1 cellular context compared by ENCODE assay signal in the genomic region with DNA sequence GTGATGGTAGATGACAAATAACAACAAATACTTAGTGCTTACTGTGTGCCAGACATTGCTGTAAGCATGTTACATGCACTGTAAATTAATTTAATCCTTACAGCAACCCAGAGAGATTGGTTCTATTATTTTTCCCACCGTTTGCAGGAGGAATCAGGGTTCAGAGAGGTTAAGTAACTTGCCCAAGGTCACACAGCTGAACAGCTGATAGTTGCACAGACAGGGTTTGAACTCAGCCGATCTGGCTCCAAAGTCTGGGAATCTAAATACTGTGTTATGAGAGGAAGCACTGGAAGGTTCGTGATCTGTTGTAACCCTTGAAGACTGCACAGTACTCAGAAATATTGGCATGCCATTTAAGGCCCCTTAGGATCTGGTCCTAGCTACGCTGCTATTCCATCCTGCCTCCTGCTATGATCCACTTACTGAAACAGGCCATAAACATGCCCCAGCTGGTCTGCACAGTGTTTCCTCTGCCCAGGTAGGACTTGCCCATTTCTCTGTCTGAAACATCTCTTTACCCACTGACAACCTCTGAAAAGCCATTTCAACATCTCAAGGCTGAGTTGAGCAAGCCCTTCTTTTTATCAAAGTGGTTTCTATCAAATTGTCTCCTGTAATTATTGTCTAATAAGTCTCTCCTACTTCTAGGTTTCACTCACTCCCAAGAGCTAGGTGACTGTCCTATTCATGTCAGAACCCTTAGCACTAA.
A peak's percentile ranks its signal among the peaks of the same experiment; 100 is the strongest.
TF ChIP-seq lines count a peak whose summit lies in the region.

No MANE protein-coding gene starts in this region.

TF ChIP-seq in HepG2, 621 proteins besides CTCF, POLR2A, EP300 and RAD21 (continued from another document):
- TF ChIP-seq SOX6 (IDR thresholded peaks at IDR 0.05) = no peak
- TF ChIP-seq SOX6 (CRISPR knock-in tag; IDR thresholded peaks at IDR 0.05) = 0 out of 2 replicates have a peak, but pooled peaks have one; percentile 22
- peak; percentile 72; the same call in 1 of the 2 replicates for TF ChIP-seq KDM1A (CRISPR knock-in tag; IDR thresholded peaks at IDR 0.05)
- TF ChIP-seq ZNF143 (CRISPR knock-in tag; IDR thresholded peaks at IDR 0.05) = no peak
- TF ChIP-seq, protein P1, sequence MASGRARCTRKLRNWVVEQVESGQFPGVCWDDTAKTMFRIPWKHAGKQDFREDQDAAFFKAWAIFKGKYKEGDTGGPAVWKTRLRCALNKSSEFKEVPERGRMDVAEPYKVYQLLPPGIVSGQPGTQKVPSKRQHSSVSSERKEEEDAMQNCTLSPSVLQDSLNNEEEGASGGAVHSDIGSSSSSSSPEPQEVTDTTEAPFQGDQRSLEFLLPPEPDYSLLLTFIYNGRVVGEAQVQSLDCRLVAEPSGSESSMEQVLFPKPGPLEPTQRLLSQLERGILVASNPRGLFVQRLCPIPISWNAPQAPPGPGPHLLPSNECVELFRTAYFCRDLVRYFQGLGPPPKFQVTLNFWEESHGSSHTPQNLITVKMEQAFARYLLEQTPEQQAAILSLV (CRISPR knock-in tag; IDR thresholded peaks at IDR 0.05; ENCODE audit: borderline replicate concordance) = no peak
- TF ChIP-seq ZBTB4 (CRISPR knock-in tag; IDR thresholded peaks at IDR 0.05; ENCODE audit: borderline replicate concordance) = no peak
- TF ChIP-seq RCOR2 (CRISPR knock-in tag; IDR thresholded peaks at IDR 0.05) = peak; percentile 73; the same call in 1 of the 2 replicates
- TF ChIP-seq, protein P2, sequence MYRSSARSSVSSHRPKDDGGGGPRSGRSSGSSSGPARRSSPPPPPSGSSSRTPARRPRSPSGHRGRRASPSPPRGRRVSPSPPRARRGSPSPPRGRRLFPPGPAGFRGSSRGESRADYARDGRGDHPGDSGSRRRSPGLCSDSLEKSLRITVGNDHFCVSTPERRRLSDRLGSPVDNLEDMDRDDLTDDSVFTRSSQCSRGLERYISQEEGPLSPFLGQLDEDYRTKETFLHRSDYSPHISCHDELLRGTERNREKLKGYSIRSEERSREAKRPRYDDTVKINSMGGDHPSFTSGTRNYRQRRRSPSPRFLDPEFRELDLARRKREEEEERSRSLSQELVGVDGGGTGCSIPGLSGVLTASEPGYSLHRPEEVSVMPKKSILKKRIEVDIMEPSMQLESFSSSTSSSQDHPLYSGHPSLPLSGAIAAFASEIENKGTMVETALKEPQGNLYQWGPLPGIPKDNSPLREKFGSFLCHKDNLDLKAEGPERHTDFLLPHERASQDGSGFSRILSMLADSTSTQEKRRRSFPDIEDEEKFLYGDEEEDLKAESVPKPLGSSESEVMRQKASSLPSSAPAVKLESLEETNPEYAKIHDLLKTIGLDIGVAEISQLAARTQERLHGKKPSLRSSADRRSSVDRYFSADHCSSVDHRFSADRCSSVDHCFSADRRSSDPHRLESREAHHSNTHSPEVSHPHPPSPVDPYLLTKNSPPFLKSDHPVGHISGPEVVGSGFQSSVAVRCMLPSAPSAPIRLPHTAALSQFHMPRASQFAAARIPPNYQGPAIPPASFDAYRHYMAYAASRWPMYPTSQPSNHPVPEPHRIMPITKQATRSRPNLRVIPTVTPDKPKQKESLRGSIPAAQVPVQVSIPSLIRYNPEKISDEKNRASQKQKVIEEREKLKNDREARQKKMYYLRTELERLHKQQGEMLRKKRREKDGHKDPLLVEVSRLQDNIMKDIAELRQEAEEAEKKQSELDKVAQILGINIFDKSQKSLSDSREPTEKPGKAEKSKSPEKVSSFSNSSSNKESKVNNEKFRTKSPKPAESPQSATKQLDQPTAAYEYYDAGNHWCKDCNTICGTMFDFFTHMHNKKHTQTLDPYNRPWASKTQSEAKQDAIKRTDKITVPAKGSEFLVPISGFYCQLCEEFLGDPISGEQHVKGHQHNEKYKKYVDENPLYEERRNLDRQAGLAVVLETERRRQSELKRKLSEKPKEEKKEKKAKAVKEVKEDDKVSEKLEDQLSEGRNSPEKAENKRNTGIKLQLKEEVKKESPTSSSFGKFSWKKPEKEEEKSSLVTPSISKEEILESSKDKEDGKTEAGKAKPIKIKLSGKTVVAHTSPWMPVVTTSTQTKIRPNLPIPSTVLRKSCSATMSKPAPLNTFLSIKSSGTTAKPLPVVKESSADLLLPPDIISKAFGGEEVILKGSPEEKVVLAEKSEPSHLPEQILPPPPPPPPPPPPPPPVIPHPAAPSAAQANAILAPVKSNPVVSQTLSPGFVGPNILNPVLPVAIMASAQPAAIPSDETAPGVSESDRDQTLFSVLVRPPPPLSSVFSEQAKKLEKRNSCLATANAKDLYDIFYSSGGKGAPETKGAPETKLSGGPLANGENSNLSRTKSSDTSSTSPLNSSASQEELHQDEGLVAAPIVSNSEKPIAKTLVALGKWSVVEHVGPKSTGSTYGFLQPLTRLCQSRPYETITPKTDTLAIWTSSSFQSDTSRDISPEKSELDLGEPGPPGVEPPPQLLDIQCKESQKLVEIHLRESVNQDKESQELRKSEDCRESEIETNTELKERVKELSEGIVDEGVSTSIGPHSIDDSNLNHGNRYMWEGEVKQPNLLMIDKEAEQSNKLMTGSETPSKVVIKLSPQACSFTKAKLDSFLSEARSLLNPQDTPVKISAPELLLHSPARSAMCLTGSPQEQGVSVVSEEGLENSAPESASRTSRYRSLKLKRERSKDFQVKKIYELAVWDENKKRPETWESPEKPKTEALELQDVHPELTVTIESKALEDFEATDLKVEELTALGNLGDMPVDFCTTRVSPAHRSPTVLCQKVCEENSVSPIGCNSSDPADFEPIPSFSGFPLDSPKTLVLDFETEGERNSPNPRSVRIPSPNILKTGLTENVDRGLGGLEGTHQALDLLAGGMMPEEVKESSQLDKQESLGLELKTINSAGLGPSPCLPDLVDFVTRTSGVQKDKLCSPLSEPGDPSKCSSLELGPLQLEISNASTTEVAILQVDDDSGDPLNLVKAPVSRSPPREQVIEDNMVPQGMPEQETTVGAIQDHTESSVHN (CRISPR knock-in tag; IDR thresholded peaks at IDR 0.05) = no peak
- TF ChIP-seq CBX5 (CRISPR knock-in tag; IDR thresholded peaks at IDR 0.05; ENCODE audit: borderline replicate concordance) = no peak
